In genomic region chr16:89065445-89065795, GRCh38 we compare ENCODE assay signal across 28 cellular contexts.
"Had no signal": no experiment of that assay in that cellular context is flagged by ENCODE, and none has a peak within 500 bp of the region (broad histone marks: within the 10 kb centered on the region; RNA-seq: fewer than 3 reads in every experiment).

No MANE protein-coding gene starts in this region.

- H3K4me1 ChIP-seq: foreskin keratinocyte, prostate gland, suprapubic skin, tibial nerve had no signal

- H3K9me3 ChIP-seq: neutrophil, ovary, prostate gland, stomach, suprapubic skin, tibial nerve had no signal

- H3K27me3 Mint-ChIP-seq: activated naive CD8-positive, alpha-beta T cell; activated T-cell treated with anti-CD3 and anti-CD28 coated beads, Interleukin-2, amount 50 U/mL, for 24 hours; activated T-helper 17 cell treated with anti-CD3 and anti-CD28 coated beads, Interleukin-2, amount 50 U/mL, for 72 hours; natural killer cell treated with Interleukin-12 subunit alpha and Interleukin-12 subunit beta and Interleukin-15 and Interleukin-18, amount 100 ng/mL, for 72 hours had no signal

- H3K9me3 Mint-ChIP-seq: activated T-cell treated with anti-CD3 and anti-CD28 coated beads, Interleukin-2, amount 50 U/mL, for 24 hours; activated T-helper 17 cell treated with anti-CD3 and anti-CD28 coated beads, Interleukin-2, amount 50 U/mL, for 72 hours; central memory CD8-positive, alpha-beta T cell; natural killer cell treated with Interleukin-12 subunit alpha and Interleukin-12 subunit beta and Interleukin-15 and Interleukin-18, amount 100 ng/mL, for 72 hours; T-helper 2 cell treated with Interferon-gamma antibody and Interleukin-4, amounts not matched to agents 5 μg/mL and 100 μg/mL, for 36 hours had no signal

- DNase-seq: activated CD4-positive, alpha-beta T cell treated with anti-CD3 and anti-CD28 coated beads, Interleukin-2, amount 50 U/mL, for 4 hours; activated CD8-positive, alpha-beta memory T cell treated with anti-CD3 and anti-CD28 coated beads for 24 hours; activated CD8-positive, alpha-beta memory T cell treated with anti-CD3 and anti-CD28 coated beads, Interleukin-2, amount 50 U/mL, for 4 hours; activated T-cell treated with anti-CD3 and anti-CD28 coated beads, Interleukin-2, amount 50 U/mL, for 24 hours; effector memory CD4-positive, alpha-beta T cell; foreskin keratinocyte; kidney glomerular epithelial cell; left ventricle myocardium superior; mammary epithelial cell; midbrain; ovary; stimulated activated CD4-positive, alpha-beta T cell treated with anti-CD3 and anti-CD28 coated beads, Interleukin-4, amount 100 ng/mL, for 4 hours; stomach; WERI-Rb-1 had no signal

- H3K4me3 ChIP-seq: hepatocyte, ovary, prostate gland, stomach, suprapubic skin, tibial nerve had no signal

- H3K36me3 Mint-ChIP-seq: activated naive CD8-positive, alpha-beta T cell; natural killer cell treated with Interleukin-12 subunit alpha and Interleukin-12 subunit beta and Interleukin-15 and Interleukin-18, amount 100 ng/mL, for 72 hours had no signal

- H3K27ac ChIP-seq: foreskin keratinocyte, hepatocyte, neutrophil, ovary, prostate gland, stomach, suprapubic skin, tibial nerve, WERI-Rb-1 had no signal

- H3K27me3 ChIP-seq: hepatocyte, neutrophil, ovary had no signal

- H3K27ac Mint-ChIP-seq: activated naive CD8-positive, alpha-beta T cell; activated T-cell treated with anti-CD3 and anti-CD28 coated beads, Interleukin-2, amount 50 U/mL, for 24 hours; activated T-helper 17 cell treated with anti-CD3 and anti-CD28 coated beads, Interleukin-2, amount 50 U/mL, for 72 hours; T-helper 2 cell treated with Interferon-gamma antibody and Interleukin-4, amounts not matched to agents 5 μg/mL and 100 μg/mL, for 36 hours had no signal

- H3K4me2 ChIP-seq: hepatocyte had no signal

- FAIRE-seq: astrocyte, colon, TTC549, urothelium cell line had no signal

- ATAC-seq: activated T-helper 17 cell treated with anti-CD3 and anti-CD28 coated beads, Interleukin-2, amount 50 U/mL, for 72 hours; foreskin keratinocyte; left ventricle myocardium superior; natural killer cell treated with Interleukin-12 subunit alpha and Interleukin-12 subunit beta and Interleukin-15 and Interleukin-18, amount 100 ng/mL, for 72 hours had no signal

- H3K4me1 Mint-ChIP-seq: activated T-helper 17 cell treated with anti-CD3 and anti-CD28 coated beads, Interleukin-2, amount 50 U/mL, for 72 hours; central memory CD8-positive, alpha-beta T cell had no signal

- H3K4me3 Mint-ChIP-seq: activated naive CD8-positive, alpha-beta T cell; activated T-cell treated with anti-CD3 and anti-CD28 coated beads, Interleukin-2, amount 50 U/mL, for 24 hours; activated T-helper 17 cell treated with anti-CD3 and anti-CD28 coated beads, Interleukin-2, amount 50 U/mL, for 72 hours; central memory CD8-positive, alpha-beta T cell; natural killer cell treated with Interleukin-12 subunit alpha and Interleukin-12 subunit beta and Interleukin-15 and Interleukin-18, amount 100 ng/mL, for 72 hours; T-helper 2 cell treated with Interferon-gamma antibody and Interleukin-4, amounts not matched to agents 5 μg/mL and 100 μg/mL, for 36 hours had no signal

- H3K36me3 ChIP-seq: neutrophil, ovary, prostate gland, stomach, suprapubic skin, tibial nerve, WERI-Rb-1 had no signal

- H2AFZ ChIP-seq: hepatocyte had no signal
